In the genomic region with DNA sequence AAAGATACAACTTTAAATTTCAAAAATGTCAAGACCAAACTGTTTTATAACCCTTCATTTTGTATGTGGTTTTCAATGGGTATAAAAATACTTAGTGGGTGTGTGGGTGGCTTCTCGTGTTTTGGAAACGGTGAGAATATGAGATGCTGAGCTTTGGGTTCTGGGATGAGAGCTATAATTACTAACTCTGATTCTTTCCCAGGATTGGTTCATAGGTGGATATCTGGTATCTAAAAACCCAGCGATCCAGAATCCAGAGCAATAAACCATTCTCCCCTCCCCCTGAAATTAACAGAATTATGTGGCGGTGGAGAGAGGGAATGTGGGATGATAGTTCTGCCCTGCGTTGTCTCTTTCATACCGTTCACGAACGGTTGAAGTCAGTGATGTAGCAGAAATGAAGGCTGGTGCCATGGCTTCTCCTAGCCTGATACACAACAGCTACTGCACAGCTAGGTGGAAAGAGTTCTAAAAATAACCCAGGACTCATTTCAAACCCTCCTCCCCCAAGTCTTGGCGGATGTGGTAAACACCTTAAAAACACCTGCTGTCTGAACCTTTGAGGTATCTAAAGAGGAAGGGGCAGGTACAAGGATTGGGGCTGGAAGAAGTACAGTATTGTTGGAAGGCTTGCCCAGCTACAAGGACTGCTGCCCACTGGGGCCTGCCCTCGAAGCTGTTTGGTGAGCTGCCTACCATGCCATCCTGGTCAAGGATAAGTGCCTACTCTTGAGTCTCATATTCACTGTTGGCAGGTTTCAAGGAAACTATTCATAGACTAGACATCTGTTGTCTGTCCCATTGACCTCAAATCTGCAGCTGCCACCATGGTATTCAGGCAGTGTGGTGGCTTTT, we compare ENCODE assay signal across 9 cellular contexts. TPM values are rescaled to one million over a fixed set of nuclear protein-coding genes. Genes with fewer than 3 reads are reported as not detected.
A peak's percentile ranks its signal among the peaks of the same experiment; 100 is the strongest.
DNase-seq lines count a peak whose midpoint lies in the region; ATAC-seq and TF ChIP-seq lines count a peak whose summit lies in the region.
"Had no signal": no experiment of that assay in that cellular context is flagged by ENCODE, and none has a peak within 500 bp of the region (broad histone marks: within the 10 kb centered on the region; RNA-seq: fewer than 3 reads in every experiment).

No MANE protein-coding gene starts in this region.

- H3K4me3 ChIP-seq in transverse colon: no peak overlapping the region

- in situ Hi-C loops in transverse colon (cut with MboI; ENCODE audit: low pct_ligation_motif_present in 1 of 4, low pct_unique_long_range_greater_than_20kb in 1 of 4, low sequenced_read_pairs in 3 of 4): no loop called here

- no peaks in the 10 kb centered on the region for H3K9me3 ChIP-seq in transverse colon

- peak overlapping the region; percentile 69 for H3K4me3 Mint-ChIP-seq in activated T-helper 17 cell treated with anti-CD3 and anti-CD28 coated beads, Interleukin-2, amount 50 U/mL, for 72 hours

- no peak for TF ChIP-seq EP300 in transverse colon (IDR thresholded peaks at IDR 0.05; ENCODE audit: low read depth)

- H3K9me3 Mint-ChIP-seq in activated T-helper 17 cell treated with anti-CD3 and anti-CD28 coated beads, Interleukin-2, amount 50 U/mL, for 72 hours: peaks cover 6% of the 10 kb centered on the region

- ATAC-seq in GM18502 (IDR thresholded peaks at IDR 0.05; ENCODE audit: poor library complexity, unreplicated experiment) (peak; percentile 88), HG02678 (IDR thresholded peaks at IDR 0.05; ENCODE audit: unreplicated experiment) (peak; percentile 86)
- ATAC-seq in activated T-helper 17 cell treated with anti-CD3 and anti-CD28 coated beads, Interleukin-2, amount 50 U/mL, for 72 hours (replicated peaks): peak; percentile 77
- ATAC-seq: HCT116 had no signal

- no peaks in the 10 kb centered on the region for H3K27me3 Mint-ChIP-seq in activated T-helper 17 cell treated with anti-CD3 and anti-CD28 coated beads, Interleukin-2, amount 50 U/mL, for 72 hours

- H3K36me3 Mint-ChIP-seq in activated T-helper 17 cell treated with anti-CD3 and anti-CD28 coated beads, Interleukin-2, amount 50 U/mL, for 72 hours (ENCODE audit: low read depth): peaks cover 41% of the 10 kb centered on the region

- H3K4me1 Mint-ChIP-seq in activated T-helper 17 cell treated with anti-CD3 and anti-CD28 coated beads, Interleukin-2, amount 50 U/mL, for 72 hours: peaks cover 41% of the 10 kb centered on the region

- H3K27ac Mint-ChIP-seq in activated T-helper 17 cell treated with anti-CD3 and anti-CD28 coated beads, Interleukin-2, amount 50 U/mL, for 72 hours: peak overlapping the region; percentile 31

- TF ChIP-seq CTCF in transverse colon (IDR thresholded peaks at IDR 0.05): no peak

- TF ChIP-seq POLR2A in transverse colon (IDR thresholded peaks at IDR 0.05): no peak

- intact Hi-C loops in transverse colon (cut with DNase I; ENCODE audit: low total_unique reads): no loop called here

- WGBS in transverse colon (ENCODE audit: low coverage in 1 of 2), 2 donors: 30 to 61% methylated on average over 2 to 10 of the region's 10 CpGs

- peaks cover 0 to 10% (median 2%) of the 10 kb centered on the region in 4 donors for H3K36me3 ChIP-seq in transverse colon

- H3K4me1 ChIP-seq in transverse colon: peaks cover 0 to 13% (median 3%) of the 10 kb centered on the region in 4 donors

- H3K27ac ChIP-seq in transverse colon: no peak overlapping the region

- no peaks in the 10 kb centered on the region for H3K27me3 ChIP-seq in transverse colon

- DNase-seq in NCI-H2171 (lab: John Stamatoyannopoulos, UW) (peak; percentile 51), KG1 (lab: John Stamatoyannopoulos, UW) (no peak), kidney tubule cell (ENCODE audit: low spot score) (no peak), transverse colon (no peak)
- peak; percentile 53 for DNase-seq in stimulated activated CD4-positive, alpha-beta T cell treated with anti-CD3 and anti-CD28 coated beads, Interleukin-15, amount 100 ng/mL, for 24 hours

RNA-seq across cellular contexts. Expression of gene SEPTIN11, which starts 44.5 kb away (rescaled TPM):
- total RNA-seq in activated T-helper 17 cell treated with anti-CD3 and anti-CD28 coated beads, Interleukin-2, amount 50 U/mL, for 72 hours: 10 to 100 TPM; 20.0 to 55.1 TPM
- 100 to 1,000 TPM in 1 of 4 donors, 10 to 100 TPM in 3; 48.6 to 127 (median 78.8) TPM for total RNA-seq in transverse colon

Comparison
In these comparisons a context has a peak if more than half of its experiments do, and no peak if none do; other contexts are left out.
1. DNase-seq: peak in NCI-H2171 (single experiment) and stimulated activated CD4-positive, alpha-beta T cell treated with anti-CD3 and anti-CD28 coated beads, Interleukin-15, amount 100 ng/mL, for 24 hours (single experiment); none in KG1 (single experiment), kidney tubule cell (single experiment) and transverse colon (single experiment).
2. Peak in every context shown above with its lines, with median percentiles within 50 percentile points of each other: ATAC-seq.